In the genomic region with DNA sequence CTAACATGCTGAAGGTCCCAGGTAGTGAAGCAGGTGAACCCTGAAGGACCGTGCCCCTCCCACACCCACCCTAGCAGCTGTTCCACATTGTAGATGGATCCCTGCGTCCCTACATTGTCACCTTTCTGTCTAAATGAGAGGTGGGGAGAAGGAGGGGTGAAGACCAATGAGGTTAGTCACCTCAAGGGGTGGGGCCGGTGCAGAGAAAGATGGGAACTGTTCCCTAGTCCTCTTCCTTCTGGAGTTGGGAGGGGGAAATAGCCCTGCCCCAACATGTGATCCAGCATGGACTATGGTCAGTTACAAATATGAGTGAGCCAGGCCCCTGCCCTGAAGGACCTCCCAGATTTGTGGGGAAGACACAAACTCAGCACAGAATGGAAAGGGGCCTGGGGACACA, we compare ENCODE assay signal across 19 cellular contexts.
"Had no signal": no experiment of that assay in that cellular context is flagged by ENCODE, and none has a peak within 500 bp of the region (broad histone marks: within the 10 kb centered on the region; RNA-seq: fewer than 3 reads in every experiment).

No MANE protein-coding gene starts in this region.

- H3K27me3 Mint-ChIP-seq: activated naive CD8-positive, alpha-beta T cell treated with anti-CD3 and anti-CD28 coated beads for 36 hours had no signal

- ATAC-seq: activated CD8-positive, alpha-beta T cell treated with anti-CD3 and anti-CD28 coated beads, Interleukin-2, amount 10 ng/mL, durations not matched to agents 7 days and 5 days; activated T-cell treated with anti-CD3 and anti-CD28 coated beads, Interleukin-2, amount 50 U/mL, for 72 hours; body of pancreas had no signal

- H3K27me3 ChIP-seq: body of pancreas, colonic mucosa, esophagus muscularis mucosa, ovary, tibial artery, uterus had no signal

- DNase-seq: activated CD4-positive, alpha-beta T cell treated with anti-CD3 and anti-CD28 coated beads, Interleukin-2, amount 10 ng/mL, durations not matched to agents 24 days and 14 days; activated CD4-positive, CD25-positive, alpha-beta regulatory T cell; activated CD8-positive, alpha-beta memory T cell treated with anti-CD3 and anti-CD28 coated beads, Interleukin-2, amount 50 U/mL, for 48 hours; activated CD8-positive, alpha-beta T cell treated with anti-CD3 and anti-CD28 coated beads, Interleukin-2, amount 10 ng/mL, durations not matched to agents 7 days and 5 days; activated gamma-delta T cell treated with Interleukin-2 at 50 U/mL for 16 hours; activated naive CD8-positive, alpha-beta T cell treated with anti-CD3 and anti-CD28 coated beads for 36 hours; activated T-cell treated with anti-CD3 and anti-CD28 coated beads, Interleukin-2, amount 50 U/mL, for 72 hours; amygdala; body of pancreas; caudate nucleus; colonic mucosa; hippocampal formation; ovary; stimulated activated CD4-positive, alpha-beta T cell treated with anti-CD3 and anti-CD28 coated beads, Interleukin-1b, Interleukin-23, amount 100 ng/mL, for 48 hours; stimulated activated naive CD4-positive, alpha-beta T cell; T-helper 2 cell; tibial artery; uterus had no signal

- H3K4me3 ChIP-seq: body of pancreas, colonic mucosa, esophagus muscularis mucosa, ovary, tibial artery, uterus had no signal

- H3K36me3 ChIP-seq: colonic mucosa, esophagus muscularis mucosa, ovary, tibial artery, uterus had no signal

- H3K9me3 ChIP-seq: body of pancreas, colonic mucosa, ovary, tibial artery, uterus had no signal

- H3K27ac Mint-ChIP-seq: activated CD4-positive, alpha-beta T cell treated with anti-CD3 and anti-CD28 coated beads, Interleukin-2, amount 10 ng/mL, durations not matched to agents 24 days and 14 days; activated CD8-positive, alpha-beta T cell treated with anti-CD3 and anti-CD28 coated beads, Interleukin-2, amount 10 ng/mL, durations not matched to agents 7 days and 5 days; activated naive CD8-positive, alpha-beta T cell treated with anti-CD3 and anti-CD28 coated beads for 36 hours; activated T-cell treated with anti-CD3 and anti-CD28 coated beads, Interleukin-2, amount 50 U/mL, for 72 hours had no signal

- H3K27ac ChIP-seq: body of pancreas, colonic mucosa, esophagus muscularis mucosa, ovary, tibial artery, uterus had no signal

- H3K4me3 Mint-ChIP-seq: activated CD4-positive, alpha-beta T cell treated with anti-CD3 and anti-CD28 coated beads, Interleukin-2, amount 10 ng/mL, durations not matched to agents 24 days and 14 days; activated CD8-positive, alpha-beta T cell treated with anti-CD3 and anti-CD28 coated beads, Interleukin-2, amount 10 ng/mL, durations not matched to agents 7 days and 5 days; activated naive CD8-positive, alpha-beta T cell treated with anti-CD3 and anti-CD28 coated beads for 36 hours; activated T-cell treated with anti-CD3 and anti-CD28 coated beads, Interleukin-2, amount 50 U/mL, for 72 hours had no signal

- H3K4me1 Mint-ChIP-seq: activated CD4-positive, alpha-beta T cell treated with anti-CD3 and anti-CD28 coated beads, Interleukin-2, amount 10 ng/mL, durations not matched to agents 24 days and 14 days; activated naive CD8-positive, alpha-beta T cell treated with anti-CD3 and anti-CD28 coated beads for 36 hours had no signal
